ENCODE assay signal across 1 cellular context in the genomic region with DNA sequence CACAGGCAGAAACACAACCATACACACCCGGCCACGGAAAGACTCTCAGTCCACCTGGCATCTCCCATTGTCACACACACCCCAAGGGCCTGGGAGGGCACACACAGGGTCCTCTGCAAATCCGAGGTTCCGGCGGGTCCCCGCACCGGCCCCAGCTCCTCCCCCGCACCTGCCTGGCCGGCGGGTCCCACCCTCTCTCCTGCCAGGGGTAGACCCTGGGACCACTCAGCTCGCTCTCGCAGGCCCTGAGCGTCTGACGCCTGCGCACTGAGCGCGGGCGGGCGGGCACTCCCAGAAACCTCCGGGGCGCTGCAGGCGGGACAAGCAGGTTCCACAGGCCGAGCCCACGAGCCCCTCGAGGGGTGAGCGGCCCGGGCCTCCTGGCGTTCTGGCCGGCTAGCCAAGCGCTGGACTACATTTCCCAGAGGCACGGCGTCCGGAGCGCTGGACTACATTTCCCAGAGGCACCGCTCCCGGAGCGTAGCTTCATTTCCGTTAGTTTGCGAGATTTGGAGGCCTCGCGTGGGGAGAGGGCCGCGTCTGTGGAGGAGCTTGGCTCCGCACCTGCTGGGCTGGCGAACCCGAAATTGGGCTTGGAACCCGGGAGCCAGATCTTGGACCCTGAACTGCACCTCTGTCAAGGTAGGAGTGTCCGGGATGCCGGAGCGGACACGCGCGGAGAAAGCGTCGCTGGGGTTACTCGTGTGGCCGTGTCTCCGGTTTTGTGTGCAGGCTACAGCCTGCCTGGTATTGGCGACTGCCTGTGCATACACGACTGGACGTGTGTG.
TF ChIP-seq lines count a peak whose summit lies in the region.

A gene (plus strand): TSS at position 505 of the 788 bp plus-strand sequence. CDS start 10,686 bp downstream, outside the sequence.

TF ChIP-seq in HepG2, 621 proteins besides CTCF, POLR2A, EP300 and RAD21 (continued from another document and continues in another):
- TF ChIP-seq, protein P1, sequence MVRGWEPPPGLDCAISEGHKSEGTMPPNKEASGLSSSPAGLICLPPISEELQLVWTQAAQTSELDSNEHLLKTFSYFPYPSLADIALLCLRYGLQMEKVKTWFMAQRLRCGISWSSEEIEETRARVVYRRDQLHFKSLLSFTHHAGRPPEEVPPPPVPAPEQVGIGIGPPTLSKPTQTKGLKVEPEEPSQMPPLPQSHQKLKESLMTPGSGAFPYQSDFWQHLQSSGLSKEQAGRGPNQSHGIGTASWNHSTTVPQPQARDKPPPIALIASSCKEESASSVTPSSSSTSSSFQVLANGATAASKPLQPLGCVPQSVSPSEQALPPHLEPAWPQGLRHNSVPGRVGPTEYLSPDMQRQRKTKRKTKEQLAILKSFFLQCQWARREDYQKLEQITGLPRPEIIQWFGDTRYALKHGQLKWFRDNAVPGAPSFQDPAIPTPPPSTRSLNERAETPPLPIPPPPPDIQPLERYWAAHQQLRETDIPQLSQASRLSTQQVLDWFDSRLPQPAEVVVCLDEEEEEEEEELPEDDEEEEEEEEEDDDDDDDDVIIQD (CRISPR knock-in tag; IDR thresholded peaks at IDR 0.05; ENCODE audit: low read depth) = 0 out of 2 replicates have a peak, but pooled peaks have one; percentile 14
- TF ChIP-seq, protein P2, sequence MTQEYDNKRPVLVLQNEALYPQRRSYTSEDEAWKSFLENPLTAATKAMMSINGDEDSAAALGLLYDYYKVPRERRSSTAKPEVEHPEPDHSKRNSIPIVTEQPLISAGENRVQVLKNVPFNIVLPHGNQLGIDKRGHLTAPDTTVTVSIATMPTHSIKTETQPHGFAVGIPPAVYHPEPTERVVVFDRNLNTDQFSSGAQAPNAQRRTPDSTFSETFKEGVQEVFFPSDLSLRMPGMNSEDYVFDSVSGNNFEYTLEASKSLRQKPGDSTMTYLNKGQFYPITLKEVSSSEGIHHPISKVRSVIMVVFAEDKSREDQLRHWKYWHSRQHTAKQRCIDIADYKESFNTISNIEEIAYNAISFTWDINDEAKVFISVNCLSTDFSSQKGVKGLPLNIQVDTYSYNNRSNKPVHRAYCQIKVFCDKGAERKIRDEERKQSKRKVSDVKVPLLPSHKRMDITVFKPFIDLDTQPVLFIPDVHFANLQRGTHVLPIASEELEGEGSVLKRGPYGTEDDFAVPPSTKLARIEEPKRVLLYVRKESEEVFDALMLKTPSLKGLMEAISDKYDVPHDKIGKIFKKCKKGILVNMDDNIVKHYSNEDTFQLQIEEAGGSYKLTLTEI (CRISPR knock-in tag; conservative IDR thresholded peaks at IDR 0.05) = no peak
- TF ChIP-seq ADNP (CRISPR knock-in tag; IDR thresholded peaks at IDR 0.05) (no peak), YY1 (IDR thresholded peaks at IDR 0.05; ENCODE audit: insufficient read depth, insufficient replicate concordance, low read depth, low read length) (peak; percentile 77), IRX3 (CRISPR knock-in tag; IDR thresholded peaks at IDR 0.05; ENCODE audit: borderline replicate concordance, low read depth) (no peak), ZSCAN22 (CRISPR knock-in tag; IDR thresholded peaks at IDR 0.05) (no peak), ZNF33B (CRISPR knock-in tag; IDR thresholded peaks at IDR 0.05) (no peak), MYC (CRISPR knock-in tag; IDR thresholded peaks at IDR 0.05; ENCODE audit: borderline replicate concordance) (peak; percentile 52; the same call in 1 of the 2 replicates), AGO2 (optimal IDR thresholded peaks at IDR 0.05; ENCODE audit: low read depth, low read length) (no peak), ZNF558 (CRISPR knock-in tag; IDR thresholded peaks at IDR 0.05; ENCODE audit: borderline replicate concordance) (peak; percentile 91; the same call in 1 of the 2 replicates), NFIB (CRISPR knock-in tag; IDR thresholded peaks at IDR 0.05; ENCODE audit: borderline replicate concordance) (no peak), JARID2 (CRISPR knock-in tag; IDR thresholded peaks at IDR 0.05; ENCODE audit: insufficient replicate concordance) (no peak), XBP1 (CRISPR knock-in tag; IDR thresholded peaks at IDR 0.05) (no peak), SPEN (CRISPR knock-in tag; IDR thresholded peaks at IDR 0.05; ENCODE audit: low read depth) (peak; percentile 97), SMARCC2 (IDR thresholded peaks at IDR 0.05) (no peak)
- TF ChIP-seq, protein P3, sequence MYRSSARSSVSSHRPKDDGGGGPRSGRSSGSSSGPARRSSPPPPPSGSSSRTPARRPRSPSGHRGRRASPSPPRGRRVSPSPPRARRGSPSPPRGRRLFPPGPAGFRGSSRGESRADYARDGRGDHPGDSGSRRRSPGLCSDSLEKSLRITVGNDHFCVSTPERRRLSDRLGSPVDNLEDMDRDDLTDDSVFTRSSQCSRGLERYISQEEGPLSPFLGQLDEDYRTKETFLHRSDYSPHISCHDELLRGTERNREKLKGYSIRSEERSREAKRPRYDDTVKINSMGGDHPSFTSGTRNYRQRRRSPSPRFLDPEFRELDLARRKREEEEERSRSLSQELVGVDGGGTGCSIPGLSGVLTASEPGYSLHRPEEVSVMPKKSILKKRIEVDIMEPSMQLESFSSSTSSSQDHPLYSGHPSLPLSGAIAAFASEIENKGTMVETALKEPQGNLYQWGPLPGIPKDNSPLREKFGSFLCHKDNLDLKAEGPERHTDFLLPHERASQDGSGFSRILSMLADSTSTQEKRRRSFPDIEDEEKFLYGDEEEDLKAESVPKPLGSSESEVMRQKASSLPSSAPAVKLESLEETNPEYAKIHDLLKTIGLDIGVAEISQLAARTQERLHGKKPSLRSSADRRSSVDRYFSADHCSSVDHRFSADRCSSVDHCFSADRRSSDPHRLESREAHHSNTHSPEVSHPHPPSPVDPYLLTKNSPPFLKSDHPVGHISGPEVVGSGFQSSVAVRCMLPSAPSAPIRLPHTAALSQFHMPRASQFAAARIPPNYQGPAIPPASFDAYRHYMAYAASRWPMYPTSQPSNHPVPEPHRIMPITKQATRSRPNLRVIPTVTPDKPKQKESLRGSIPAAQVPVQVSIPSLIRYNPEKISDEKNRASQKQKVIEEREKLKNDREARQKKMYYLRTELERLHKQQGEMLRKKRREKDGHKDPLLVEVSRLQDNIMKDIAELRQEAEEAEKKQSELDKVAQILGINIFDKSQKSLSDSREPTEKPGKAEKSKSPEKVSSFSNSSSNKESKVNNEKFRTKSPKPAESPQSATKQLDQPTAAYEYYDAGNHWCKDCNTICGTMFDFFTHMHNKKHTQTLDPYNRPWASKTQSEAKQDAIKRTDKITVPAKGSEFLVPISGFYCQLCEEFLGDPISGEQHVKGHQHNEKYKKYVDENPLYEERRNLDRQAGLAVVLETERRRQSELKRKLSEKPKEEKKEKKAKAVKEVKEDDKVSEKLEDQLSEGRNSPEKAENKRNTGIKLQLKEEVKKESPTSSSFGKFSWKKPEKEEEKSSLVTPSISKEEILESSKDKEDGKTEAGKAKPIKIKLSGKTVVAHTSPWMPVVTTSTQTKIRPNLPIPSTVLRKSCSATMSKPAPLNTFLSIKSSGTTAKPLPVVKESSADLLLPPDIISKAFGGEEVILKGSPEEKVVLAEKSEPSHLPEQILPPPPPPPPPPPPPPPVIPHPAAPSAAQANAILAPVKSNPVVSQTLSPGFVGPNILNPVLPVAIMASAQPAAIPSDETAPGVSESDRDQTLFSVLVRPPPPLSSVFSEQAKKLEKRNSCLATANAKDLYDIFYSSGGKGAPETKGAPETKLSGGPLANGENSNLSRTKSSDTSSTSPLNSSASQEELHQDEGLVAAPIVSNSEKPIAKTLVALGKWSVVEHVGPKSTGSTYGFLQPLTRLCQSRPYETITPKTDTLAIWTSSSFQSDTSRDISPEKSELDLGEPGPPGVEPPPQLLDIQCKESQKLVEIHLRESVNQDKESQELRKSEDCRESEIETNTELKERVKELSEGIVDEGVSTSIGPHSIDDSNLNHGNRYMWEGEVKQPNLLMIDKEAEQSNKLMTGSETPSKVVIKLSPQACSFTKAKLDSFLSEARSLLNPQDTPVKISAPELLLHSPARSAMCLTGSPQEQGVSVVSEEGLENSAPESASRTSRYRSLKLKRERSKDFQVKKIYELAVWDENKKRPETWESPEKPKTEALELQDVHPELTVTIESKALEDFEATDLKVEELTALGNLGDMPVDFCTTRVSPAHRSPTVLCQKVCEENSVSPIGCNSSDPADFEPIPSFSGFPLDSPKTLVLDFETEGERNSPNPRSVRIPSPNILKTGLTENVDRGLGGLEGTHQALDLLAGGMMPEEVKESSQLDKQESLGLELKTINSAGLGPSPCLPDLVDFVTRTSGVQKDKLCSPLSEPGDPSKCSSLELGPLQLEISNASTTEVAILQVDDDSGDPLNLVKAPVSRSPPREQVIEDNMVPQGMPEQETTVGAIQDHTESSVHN (CRISPR knock-in tag; IDR thresholded peaks at IDR 0.05) = peak; percentile 69; the same call in 1 of the 2 replicates
- TF ChIP-seq, protein P4, sequence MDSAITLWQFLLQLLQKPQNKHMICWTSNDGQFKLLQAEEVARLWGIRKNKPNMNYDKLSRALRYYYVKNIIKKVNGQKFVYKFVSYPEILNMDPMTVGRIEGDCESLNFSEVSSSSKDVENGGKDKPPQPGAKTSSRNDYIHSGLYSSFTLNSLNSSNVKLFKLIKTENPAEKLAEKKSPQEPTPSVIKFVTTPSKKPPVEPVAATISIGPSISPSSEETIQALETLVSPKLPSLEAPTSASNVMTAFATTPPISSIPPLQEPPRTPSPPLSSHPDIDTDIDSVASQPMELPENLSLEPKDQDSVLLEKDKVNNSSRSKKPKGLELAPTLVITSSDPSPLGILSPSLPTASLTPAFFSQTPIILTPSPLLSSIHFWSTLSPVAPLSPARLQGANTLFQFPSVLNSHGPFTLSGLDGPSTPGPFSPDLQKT (CRISPR knock-in tag; IDR thresholded peaks at IDR 0.05; ENCODE audit: borderline replicate concordance) = peak; percentile 72; the same call in 1 of the 2 replicates
- TF ChIP-seq, protein P5, sequence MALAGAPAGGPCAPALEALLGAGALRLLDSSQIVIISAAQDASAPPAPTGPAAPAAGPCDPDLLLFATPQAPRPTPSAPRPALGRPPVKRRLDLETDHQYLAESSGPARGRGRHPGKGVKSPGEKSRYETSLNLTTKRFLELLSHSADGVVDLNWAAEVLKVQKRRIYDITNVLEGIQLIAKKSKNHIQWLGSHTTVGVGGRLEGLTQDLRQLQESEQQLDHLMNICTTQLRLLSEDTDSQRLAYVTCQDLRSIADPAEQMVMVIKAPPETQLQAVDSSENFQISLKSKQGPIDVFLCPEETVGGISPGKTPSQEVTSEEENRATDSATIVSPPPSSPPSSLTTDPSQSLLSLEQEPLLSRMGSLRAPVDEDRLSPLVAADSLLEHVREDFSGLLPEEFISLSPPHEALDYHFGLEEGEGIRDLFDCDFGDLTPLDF (CRISPR knock-in tag; IDR thresholded peaks at IDR 0.05) = peak; percentile 70; the same call in 1 of the 2 replicates
- TF ChIP-seq, protein P6, sequence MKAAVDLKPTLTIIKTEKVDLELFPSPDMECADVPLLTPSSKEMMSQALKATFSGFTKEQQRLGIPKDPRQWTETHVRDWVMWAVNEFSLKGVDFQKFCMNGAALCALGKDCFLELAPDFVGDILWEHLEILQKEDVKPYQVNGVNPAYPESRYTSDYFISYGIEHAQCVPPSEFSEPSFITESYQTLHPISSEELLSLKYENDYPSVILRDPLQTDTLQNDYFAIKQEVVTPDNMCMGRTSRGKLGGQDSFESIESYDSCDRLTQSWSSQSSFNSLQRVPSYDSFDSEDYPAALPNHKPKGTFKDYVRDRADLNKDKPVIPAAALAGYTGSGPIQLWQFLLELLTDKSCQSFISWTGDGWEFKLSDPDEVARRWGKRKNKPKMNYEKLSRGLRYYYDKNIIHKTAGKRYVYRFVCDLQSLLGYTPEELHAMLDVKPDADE (CRISPR knock-in tag; IDR thresholded peaks at IDR 0.05) = no peak
- TF ChIP-seq, protein P7, sequence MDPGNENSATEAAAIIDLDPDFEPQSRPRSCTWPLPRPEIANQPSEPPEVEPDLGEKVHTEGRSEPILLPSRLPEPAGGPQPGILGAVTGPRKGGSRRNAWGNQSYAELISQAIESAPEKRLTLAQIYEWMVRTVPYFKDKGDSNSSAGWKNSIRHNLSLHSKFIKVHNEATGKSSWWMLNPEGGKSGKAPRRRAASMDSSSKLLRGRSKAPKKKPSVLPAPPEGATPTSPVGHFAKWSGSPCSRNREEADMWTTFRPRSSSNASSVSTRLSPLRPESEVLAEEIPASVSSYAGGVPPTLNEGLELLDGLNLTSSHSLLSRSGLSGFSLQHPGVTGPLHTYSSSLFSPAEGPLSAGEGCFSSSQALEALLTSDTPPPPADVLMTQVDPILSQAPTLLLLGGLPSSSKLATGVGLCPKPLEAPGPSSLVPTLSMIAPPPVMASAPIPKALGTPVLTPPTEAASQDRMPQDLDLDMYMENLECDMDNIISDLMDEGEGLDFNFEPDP (CRISPR knock-in tag; conservative IDR thresholded peaks at IDR 0.05) = no peak
- TF ChIP-seq, protein P8, sequence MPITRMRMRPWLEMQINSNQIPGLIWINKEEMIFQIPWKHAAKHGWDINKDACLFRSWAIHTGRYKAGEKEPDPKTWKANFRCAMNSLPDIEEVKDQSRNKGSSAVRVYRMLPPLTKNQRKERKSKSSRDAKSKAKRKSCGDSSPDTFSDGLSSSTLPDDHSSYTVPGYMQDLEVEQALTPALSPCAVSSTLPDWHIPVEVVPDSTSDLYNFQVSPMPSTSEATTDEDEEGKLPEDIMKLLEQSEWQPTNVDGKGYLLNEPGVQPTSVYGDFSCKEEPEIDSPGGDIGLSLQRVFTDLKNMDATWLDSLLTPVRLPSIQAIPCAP (CRISPR knock-in tag; IDR thresholded peaks at IDR 0.05; ENCODE audit: low read depth) = no peak
- TF ChIP-seq, protein P9, sequence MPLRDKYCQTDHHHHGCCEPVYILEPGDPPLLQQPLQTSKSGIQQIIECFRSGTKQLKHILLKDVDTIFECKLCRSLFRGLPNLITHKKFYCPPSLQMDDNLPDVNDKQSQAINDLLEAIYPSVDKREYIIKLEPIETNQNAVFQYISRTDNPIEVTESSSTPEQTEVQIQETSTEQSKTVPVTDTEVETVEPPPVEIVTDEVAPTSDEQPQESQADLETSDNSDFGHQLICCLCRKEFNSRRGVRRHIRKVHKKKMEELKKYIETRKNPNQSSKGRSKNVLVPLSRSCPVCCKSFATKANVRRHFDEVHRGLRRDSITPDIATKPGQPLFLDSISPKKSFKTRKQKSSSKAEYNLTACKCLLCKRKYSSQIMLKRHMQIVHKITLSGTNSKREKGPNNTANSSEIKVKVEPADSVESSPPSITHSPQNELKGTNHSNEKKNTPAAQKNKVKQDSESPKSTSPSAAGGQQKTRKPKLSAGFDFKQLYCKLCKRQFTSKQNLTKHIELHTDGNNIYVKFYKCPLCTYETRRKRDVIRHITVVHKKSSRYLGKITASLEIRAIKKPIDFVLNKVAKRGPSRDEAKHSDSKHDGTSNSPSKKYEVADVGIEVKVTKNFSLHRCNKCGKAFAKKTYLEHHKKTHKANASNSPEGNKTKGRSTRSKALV (CRISPR knock-in tag; IDR thresholded peaks at IDR 0.05) = no peak; the same call in 1 of the 2 replicates
- TF ChIP-seq, protein P10, sequence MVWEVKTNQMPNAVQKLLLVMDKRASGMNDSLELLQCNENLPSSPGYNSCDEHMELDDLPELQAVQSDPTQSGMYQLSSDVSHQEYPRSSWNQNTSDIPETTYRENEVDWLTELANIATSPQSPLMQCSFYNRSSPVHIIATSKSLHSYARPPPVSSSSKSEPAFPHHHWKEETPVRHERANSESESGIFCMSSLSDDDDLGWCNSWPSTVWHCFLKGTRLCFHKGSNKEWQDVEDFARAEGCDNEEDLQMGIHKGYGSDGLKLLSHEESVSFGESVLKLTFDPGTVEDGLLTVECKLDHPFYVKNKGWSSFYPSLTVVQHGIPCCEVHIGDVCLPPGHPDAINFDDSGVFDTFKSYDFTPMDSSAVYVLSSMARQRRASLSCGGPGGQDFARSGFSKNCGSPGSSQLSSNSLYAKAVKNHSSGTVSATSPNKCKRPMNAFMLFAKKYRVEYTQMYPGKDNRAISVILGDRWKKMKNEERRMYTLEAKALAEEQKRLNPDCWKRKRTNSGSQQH (CRISPR knock-in tag; IDR thresholded peaks at IDR 0.05; ENCODE audit: low read depth) = no peak
